9 cellular contexts compared by ENCODE assay signal in genomic region chr7:24732646-24733413, GRCh38. TPM values are rescaled to one million over a fixed set of nuclear protein-coding genes. Genes with fewer than 3 reads are reported as not detected.
A peak's percentile ranks its signal among the peaks of the same experiment; 100 is the strongest.
DNase-seq lines count a peak whose midpoint lies in the region; ATAC-seq and TF ChIP-seq lines count a peak whose summit lies in the region.
"Had no signal": no experiment of that assay in that cellular context is flagged by ENCODE, and none has a peak within 500 bp of the region (broad histone marks: within the 10 kb centered on the region; RNA-seq: fewer than 3 reads in every experiment).

No MANE protein-coding gene starts in this region.

- no peak for TF ChIP-seq CTCF in SK-N-SH (IDR thresholded peaks at IDR 0.05)
- TF ChIP-seq CTCF in neural crest cell (conservative IDR thresholded peaks at IDR 0.05): no peak

- H3K4me3 Mint-ChIP-seq in neural crest cell: no peak overlapping the region

- no peak overlapping the region for H3K4me3 ChIP-seq in SK-N-SH (ENCODE audit: low read depth in 2 of 2, low read length in 1 of 2)
- H3K4me3 ChIP-seq: SJSA1 had no signal

- peaks cover 42% of the 10 kb centered on the region; the same call in 1 of the 2 replicates for H3K79me2 ChIP-seq in SK-N-SH (ENCODE audit: insufficient read depth)

- TF ChIP-seq RAD21 in SK-N-SH (IDR thresholded peaks at IDR 0.05; ENCODE audit: low read length): no peak

- H3K27ac Mint-ChIP-seq in neural crest cell (ENCODE audit: unreplicated experiment): peak overlapping the region; percentile 16

- peaks cover 18% of the 10 kb centered on the region for H3K36me3 Mint-ChIP-seq in neural crest cell (ENCODE audit: low read depth)

- H3K27ac ChIP-seq in SK-N-SH (ENCODE audit: low read depth in 2 of 2, low read length in 1 of 2): no peak overlapping the region
- H3K27ac ChIP-seq: SJSA1 had no signal

- POLR2A ChIA-PET in SK-N-SH (lab: Yijun Ruan, JAX): no interaction called here

- 0 out of 2 replicates have a peak overlapping the region, but pooled peaks have one; percentile 6 for H3K4me2 ChIP-seq in SK-N-SH

- ATAC-seq in GM18868 (IDR thresholded peaks at IDR 0.05; ENCODE audit: unreplicated experiment): peak; percentile 79
- peak; percentile 63 for ATAC-seq in HG02870 (IDR thresholded peaks at IDR 0.05; ENCODE audit: unreplicated experiment)
- no peak for ATAC-seq in HG02973 (IDR thresholded peaks at IDR 0.05; ENCODE audit: unreplicated experiment)

- WGBS in SK-N-SH (ENCODE audit: low lambda C conversion rate): 81% methylated on average over 3 of the region's 4 CpGs

- H3K27me3 ChIP-seq in SK-N-SH (ENCODE audit: insufficient read depth): no peaks in the 10 kb centered on the region
- H3K27me3 ChIP-seq: SJSA1 had no signal

- no peaks in the 10 kb centered on the region for H3K27me3 Mint-ChIP-seq in neural crest cell (ENCODE audit: low read depth)

- CTCF ChIA-PET in SK-N-SH (lab: Yijun Ruan, JAX): no interaction called here

- H3K36me3 ChIP-seq in SK-N-SH (replicated peaks in 1 of 2; ENCODE audit: control insufficient read depth in 1 of 2, insufficient read depth in 2 of 2, low read length in 1 of 2): peaks cover 6 to 17% of the 10 kb centered on the region in 2 experiments
- H3K36me3 ChIP-seq: SJSA1 had no signal

- H3K9me3 ChIP-seq in SK-N-SH: peaks cover 4% of the 10 kb centered on the region; the same call in 1 of the 2 replicates
- H3K9me3 ChIP-seq: SJSA1 had no signal

- no peaks in the 10 kb centered on the region for H3K9me2 ChIP-seq in SK-N-SH

- H2AFZ ChIP-seq in SK-N-SH (ENCODE audit: low read depth): no peak overlapping the region

- no peaks in the 10 kb centered on the region for H4K20me1 ChIP-seq in SK-N-SH (ENCODE audit: insufficient read depth)

- DNase-seq in SK-N-SH (no peak), neural crest cell (ENCODE audit: low read depth, low spot score) (no peak), NCI-H82 treated with DMSO at 0.1 percent for 48 hours (lab: John Stamatoyannopoulos, UW; ENCODE audit: unreplicated experiment) (no peak), T-helper 1 cell (no peak), GM19240 (ENCODE audit: insufficient read length, low spot score) (no peak)

- H3F3A ChIP-seq in SK-N-SH (replicated peaks; ENCODE audit: insufficient read depth): no peaks in the 10 kb centered on the region

- H3K9ac ChIP-seq in SK-N-SH: no peak overlapping the region

- H3K4me1 ChIP-seq in SK-N-SH (ENCODE audit: control insufficient read depth in 1 of 2, insufficient read depth in 2 of 2, low read depth in 1 of 2, low read length in 1 of 2): peaks cover 7 to 27% of the 10 kb centered on the region in 2 experiments; a peak in 2 of 4 replicates
- H3K4me1 ChIP-seq: SJSA1 had no signal

- H3K9me3 Mint-ChIP-seq in neural crest cell: peaks cover 6% of the 10 kb centered on the region

- no peaks in the 10 kb centered on the region for H3K4me1 Mint-ChIP-seq in neural crest cell

- TF ChIP-seq EP300 in SK-N-SH (IDR thresholded peaks at IDR 0.05; ENCODE audit: borderline replicate concordance in 1 of 2, low read depth in 1 of 2, low read length in 1 of 2): no peak

TF ChIP-seq in SK-N-SH, 30 proteins besides CTCF, POLR2A, EP300 and RAD21:
- TF ChIP-seq, protein P1, sequence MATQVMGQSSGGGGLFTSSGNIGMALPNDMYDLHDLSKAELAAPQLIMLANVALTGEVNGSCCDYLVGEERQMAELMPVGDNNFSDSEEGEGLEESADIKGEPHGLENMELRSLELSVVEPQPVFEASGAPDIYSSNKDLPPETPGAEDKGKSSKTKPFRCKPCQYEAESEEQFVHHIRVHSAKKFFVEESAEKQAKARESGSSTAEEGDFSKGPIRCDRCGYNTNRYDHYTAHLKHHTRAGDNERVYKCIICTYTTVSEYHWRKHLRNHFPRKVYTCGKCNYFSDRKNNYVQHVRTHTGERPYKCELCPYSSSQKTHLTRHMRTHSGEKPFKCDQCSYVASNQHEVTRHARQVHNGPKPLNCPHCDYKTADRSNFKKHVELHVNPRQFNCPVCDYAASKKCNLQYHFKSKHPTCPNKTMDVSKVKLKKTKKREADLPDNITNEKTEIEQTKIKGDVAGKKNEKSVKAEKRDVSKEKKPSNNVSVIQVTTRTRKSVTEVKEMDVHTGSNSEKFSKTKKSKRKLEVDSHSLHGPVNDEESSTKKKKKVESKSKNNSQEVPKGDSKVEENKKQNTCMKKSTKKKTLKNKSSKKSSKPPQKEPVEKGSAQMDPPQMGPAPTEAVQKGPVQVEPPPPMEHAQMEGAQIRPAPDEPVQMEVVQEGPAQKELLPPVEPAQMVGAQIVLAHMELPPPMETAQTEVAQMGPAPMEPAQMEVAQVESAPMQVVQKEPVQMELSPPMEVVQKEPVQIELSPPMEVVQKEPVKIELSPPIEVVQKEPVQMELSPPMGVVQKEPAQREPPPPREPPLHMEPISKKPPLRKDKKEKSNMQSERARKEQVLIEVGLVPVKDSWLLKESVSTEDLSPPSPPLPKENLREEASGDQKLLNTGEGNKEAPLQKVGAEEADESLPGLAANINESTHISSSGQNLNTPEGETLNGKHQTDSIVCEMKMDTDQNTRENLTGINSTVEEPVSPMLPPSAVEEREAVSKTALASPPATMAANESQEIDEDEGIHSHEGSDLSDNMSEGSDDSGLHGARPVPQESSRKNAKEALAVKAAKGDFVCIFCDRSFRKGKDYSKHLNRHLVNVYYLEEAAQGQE (IDR thresholded peaks at IDR 0.05; ENCODE audit: low read depth, low read length): no peak
- TF ChIP-seq JUND (IDR thresholded peaks at IDR 0.05) (no peak), RFX5 (IDR thresholded peaks at IDR 0.05; ENCODE audit: low read length) (no peak), GATA2 (CRISPR knock-in tag; IDR thresholded peaks at IDR 0.05) (no peak), MEF2A (IDR thresholded peaks at IDR 0.05; ENCODE audit: borderline replicate concordance, low read depth) (no peak), NRF1 (IDR thresholded peaks at IDR 0.05; ENCODE audit: low read depth, low read length) (no peak), SMC3 (IDR thresholded peaks at IDR 0.05; ENCODE audit: low read depth, low read length) (no peak), EZH2phosphoT487 (IDR thresholded peaks at IDR 0.05; ENCODE audit: borderline replicate concordance, low read depth) (no peak), TEAD4 (IDR thresholded peaks at IDR 0.05; ENCODE audit: borderline replicate concordance, insufficient read depth) (no peak), FOXM1 (IDR thresholded peaks at IDR 0.05; ENCODE audit: low read depth) (no peak), MXI1 (IDR thresholded peaks at IDR 0.05; ENCODE audit: low read depth, low read length) (no peak)

RNA-seq across cellular contexts. Expression of gene GSDME, which starts 24.4 kb away (rescaled TPM):
- polyA plus RNA-seq in SK-N-SH (2012; rRNA removed): 109 and 127 TPM in 2 replicates
- polyA plus RNA-seq in SK-N-SH (2012; cell fraction: cytosol; rRNA removed): 93.7 and 103 TPM in 2 replicates
- 123 and 155 TPM in 2 replicates for polyA plus RNA-seq in SK-N-SH (2012; cell fraction: nucleus; rRNA removed)
- 18.9 and 21.9 TPM in 2 replicates for total RNA-seq in neural crest cell
